ENCODE assay signal across 8 cellular contexts in genomic region chr9:100098887-100099721, GRCh38. TPM values are rescaled to one million over a fixed set of nuclear protein-coding genes. Genes with fewer than 3 reads are reported as not detected.
DNase-seq lines count a peak whose midpoint lies in the region; ATAC-seq, FAIRE-seq and TF ChIP-seq lines count a peak whose summit lies in the region.

ERP44 (minus strand) TSS chr9:100099000; CDS start chr9:100098840, 160 bp downstream.
INVS (plus strand) TSS chr9:100099243; CDS start chr9:100104522, 5,279 bp downstream.

- H3K4me3 Mint-ChIP-seq in type B pancreatic cell: peak within 1 kb of the TSS; percentile 99

- H3K27ac ChIP-seq in adrenal gland (peak within 1 kb of the TSS; percentile 89 to 97 (median 92)), heart left ventricle (peak within 1 kb of the TSS; percentile 56 to 96 (median 90))

- TF ChIP-seq POLR2A in GM12892 (IDR thresholded peaks at IDR 0.05; ENCODE audit: low read depth, low read length) (peak; percentile 94), adrenal gland (IDR thresholded peaks at IDR 0.05) (peak; percentile 72 to 94), heart left ventricle (IDR thresholded peaks at IDR 0.05) (peak in 1 of 2 donors; percentile 86)

- no peaks in the 10 kb centered on the region for H3K36me3 Mint-ChIP-seq in type B pancreatic cell

- peak within 1 kb of the TSS; percentile 74 to 90 (median 84) for H3K4me3 ChIP-seq in adrenal gland
- peak within 1 kb of the TSS; percentile 57 to 98 (median 87) for H3K4me3 ChIP-seq in heart left ventricle

- DNase-seq in GM12892 (ENCODE audit: insufficient read length): peak; percentile 82
- DNase-seq in NCI-H146 (lab: John Stamatoyannopoulos, UW): peak; percentile 98
- peak; percentile 94 to 98 (median 97) for DNase-seq in T-helper 1 cell
- DNase-seq in adrenal gland: peak; percentile 99 to 100 (median 100)
- peak; percentile 99 to 100 (median 99) for DNase-seq in heart left ventricle
- peak; percentile 100 for DNase-seq in pons (ENCODE audit: low spot score)
- peak; percentile 98 for DNase-seq in type B pancreatic cell (ENCODE audit: extremely low spot score, unreplicated experiment)

- 0 to 2% (median 0%) methylated on average over 9 to 54 of the region's 54 CpGs for WGBS in adrenal gland, 4 donors
- 0 to 1% (median 0%) methylated on average over 21 to 54 of the region's 54 CpGs for WGBS in heart left ventricle, 4 donors

- H3K36me3 ChIP-seq in adrenal gland (replicated peaks in 1 of 2): peaks cover 0 to 4% of the 10 kb centered on the region in 2 donors
- H3K36me3 ChIP-seq in heart left ventricle: peaks cover 0 to 22% (median 4%) of the 10 kb centered on the region in 9 donors

- peak; percentile 98 for ATAC-seq in HG02852 (IDR thresholded peaks at IDR 0.05; ENCODE audit: unreplicated experiment)
- peak; percentile 99 for ATAC-seq in heart left ventricle

- FAIRE-seq in GM12892 (lab: Jason Lieb, UNC): peak; percentile 99

- H3K9me3 Mint-ChIP-seq in type B pancreatic cell: no peaks in the 10 kb centered on the region

- no peaks in the 10 kb centered on the region for H3K27me3 ChIP-seq in adrenal gland
- no peaks in the 10 kb centered on the region for H3K27me3 ChIP-seq in heart left ventricle

- TF ChIP-seq CTCF in adrenal gland (IDR thresholded peaks at IDR 0.05) (no peak), heart left ventricle (IDR thresholded peaks at IDR 0.05) (no peak), type B pancreatic cell (conservative IDR thresholded peaks at IDR 0.05) (no peak)

- peak within 1 kb of the TSS; percentile 99 for H3K27ac Mint-ChIP-seq in type B pancreatic cell

- peaks cover 24% of the 10 kb centered on the region for H3K4me1 Mint-ChIP-seq in type B pancreatic cell (ENCODE audit: unreplicated experiment)

- H3K9me3 ChIP-seq in adrenal gland (replicated peaks in 1 of 3) (no peaks in the 10 kb centered on the region), heart left ventricle (no peaks in the 10 kb centered on the region)

- intact Hi-C loops in adrenal gland (cut with DNase I) (no loop called here), heart left ventricle (cut with DNase I) (loop anchor here in 4 of 10 donors (5.0 to 10.0 kb wide), 4 partner anchors 72 to 1296 kb away; partner anchors contain the start of genes MRPL50 (in 1 of the 4) and ZNF189 (in 1 of the 4))

- no peaks in the 10 kb centered on the region for H3K27me3 Mint-ChIP-seq in type B pancreatic cell

- peaks cover 12 to 29% of the 10 kb centered on the region in 2 donors for H3K4me1 ChIP-seq in adrenal gland (replicated peaks in 1 of 2)
- peaks cover 0 to 42% (median 24%) of the 10 kb centered on the region in 12 donors for H3K4me1 ChIP-seq in heart left ventricle

RNA-seq across cellular contexts. Expression of gene ERP44, which starts in this region (rescaled TPM):
- 19.1 TPM for polyA plus RNA-seq in GM12892 (2012; ENCODE audit: missing spikeins)
- total RNA-seq in adrenal gland (10 to 100 TPM; 12.9 to 27.4 (median 19.3) TPM), heart left ventricle (10 to 100 TPM in 8 of 9 donors, 1 to 10 TPM in 1; 7.9 to 20.5 (median 15.7) TPM), type B pancreatic cell (ENCODE audit: low replicate concordance) (21.2 and 23.1 TPM in 2 replicates)
- polyA plus RNA-seq in adrenal gland (10 to 100 TPM; 14.2 to 43.7 (median 23.8) TPM), heart left ventricle (10 to 100 TPM; 13.1 to 21.6 TPM)

RNA-seq across cellular contexts. Expression of gene INVS, which starts in this region (rescaled TPM):
- polyA plus RNA-seq in GM12892 (2012; ENCODE audit: missing spikeins): 12.4 TPM
- total RNA-seq in adrenal gland (10 to 100 TPM; 16.5 to 47.7 (median 27.7) TPM), heart left ventricle (10 to 100 TPM in 1 of 9 donors, 1 to 10 TPM in 8; 4.9 to 10.4 (median 7.5) TPM), type B pancreatic cell (ENCODE audit: low replicate concordance) (13.8 and 24.0 TPM in 2 replicates)
- polyA plus RNA-seq in adrenal gland (10 to 100 TPM in 1 of 3 donors, 1 to 10 TPM in 2; 6.4 to 13.5 (median 7.7) TPM), heart left ventricle (1 to 10 TPM; 2.5 to 2.8 TPM)

Comparison
In these comparisons a context has a peak if more than half of its experiments do, and no peak if none do; other contexts are left out.
1. Peak in every context shown above with its lines: DNase-seq, ATAC-seq, H3K4me3 ChIP-seq and H3K27ac ChIP-seq.